ENCODE assay signal across 9 cellular contexts in the genomic region with DNA sequence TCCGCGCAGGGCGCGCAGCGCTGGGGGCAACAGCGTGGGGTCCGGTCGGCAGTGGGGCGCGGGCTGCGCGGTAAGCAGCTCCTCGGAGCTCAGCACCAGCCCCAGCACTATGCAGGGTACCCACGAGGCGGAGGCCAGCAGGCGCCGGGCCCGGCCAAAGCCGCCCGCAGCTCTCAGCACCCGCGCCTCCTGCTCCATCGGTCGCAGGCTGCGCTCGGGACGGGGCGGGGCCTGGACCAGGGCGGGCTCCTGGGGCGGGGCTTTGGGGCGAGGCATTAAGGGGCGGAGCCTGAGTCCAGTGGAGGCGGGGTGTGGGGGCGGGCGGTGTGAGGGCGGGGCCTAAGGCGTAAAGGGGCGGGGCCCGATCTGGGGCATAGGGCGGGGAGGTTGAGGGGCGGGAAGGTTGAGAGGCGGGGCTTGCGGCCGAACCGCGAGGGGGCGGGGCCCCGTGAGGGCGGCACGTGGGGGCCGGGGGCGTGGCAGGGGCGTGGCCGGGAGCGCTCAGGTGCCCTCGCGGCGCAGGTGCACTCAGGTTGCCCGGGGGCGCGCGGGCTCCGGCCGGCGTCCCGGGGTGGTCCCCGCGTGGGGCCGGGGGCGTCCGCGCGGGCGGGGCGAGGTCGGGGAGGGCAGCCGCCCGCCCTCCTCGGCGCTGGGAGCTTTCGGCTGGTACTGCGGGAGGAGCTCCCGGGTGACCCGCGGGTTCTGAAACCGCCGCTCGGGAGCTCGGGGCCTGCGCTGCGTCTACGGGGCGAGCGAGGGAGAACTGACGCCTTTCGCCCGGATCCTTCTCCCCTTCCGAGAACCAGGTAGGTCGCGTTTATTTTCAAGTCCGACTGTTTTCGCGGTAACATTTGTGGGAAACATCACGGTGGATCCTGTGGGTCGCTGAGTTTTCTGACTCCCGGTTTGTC. TPM values are rescaled to one million over a fixed set of nuclear protein-coding genes. Genes with fewer than 3 reads are reported as not detected.
DNase-seq lines count a peak whose midpoint lies in the region; ATAC-seq and TF ChIP-seq lines count a peak whose summit lies in the region.
"Had no signal": no experiment of that assay in that cellular context is flagged by ENCODE, and none has a peak within 500 bp of the region (broad histone marks: within the 10 kb centered on the region; RNA-seq: fewer than 3 reads in every experiment).

No MANE protein-coding gene starts in this region.

- peaks cover 7% of the 10 kb centered on the region for H3K9me3 Mint-ChIP-seq in type B pancreatic cell

- WGBS in ovary, 3 donors, result 1 to 3% (median 1%) methylated on average over 28 to 106 of the region's 106 CpGs

- no peak overlapping the region for H3K27ac Mint-ChIP-seq in type B pancreatic cell

- H3K9me3 ChIP-seq in OCI-LY7 (ENCODE audit: low read length) (no peaks in the 10 kb centered on the region), ovary (no peaks in the 10 kb centered on the region)

- no peak overlapping the region for H2AFZ ChIP-seq in OCI-LY7 (ENCODE audit: low read length)

- CTCF ChIA-PET in OCI-LY7 (lab: Charles Lee; ENCODE audit: unreplicated experiment), result no interaction called here

- H3K4me3 ChIP-seq in OCI-LY7 (ENCODE audit: low read depth, low read length, poor library complexity, severe bottlenecking) (no peak overlapping the region), ovary (peak overlapping the region; percentile 28)

- no TSS peak for BruUV-seq in OCI-LY7 (replicated peaks; lab: Mats Ljungman, UMichigan)

- no peak for TF ChIP-seq EP300 in ovary (IDR thresholded peaks at IDR 0.05)

- ATAC-seq in GM21381 (IDR thresholded peaks at IDR 0.05; ENCODE audit: unreplicated experiment), result peak; percentile 66
- peak; percentile 79 for ATAC-seq in foreskin keratinocyte

- no peaks in the 10 kb centered on the region for H3K36me3 Mint-ChIP-seq in type B pancreatic cell

- POLR2A ChIA-PET in OCI-LY7 (lab: Charles Lee), result no interaction called here

- no peaks in the 10 kb centered on the region for H3K9me2 ChIP-seq in OCI-LY7 (ENCODE audit: insufficient read depth, low read length)

- TF ChIP-seq CTCF in OCI-LY7 (conservative IDR thresholded peaks at IDR 0.05; ENCODE audit: low read length) (no peak), foreskin keratinocyte (conservative IDR thresholded peaks at IDR 0.05) (no peak), ovary (IDR thresholded peaks at IDR 0.05) (no peak), type B pancreatic cell (conservative IDR thresholded peaks at IDR 0.05) (no peak)

- TF ChIP-seq POLR2A in ovary (IDR thresholded peaks at IDR 0.05), result no peak

- H3K4me2 ChIP-seq in OCI-LY7 (ENCODE audit: low read length), result no peak overlapping the region

- H3K4me3 Mint-ChIP-seq in type B pancreatic cell, result peak overlapping the region; percentile 83

- no peaks in the 10 kb centered on the region for H3K79me2 ChIP-seq in OCI-LY7 (ENCODE audit: insufficient read depth, low read depth, low read length)

- H3K27me3 ChIP-seq in foreskin keratinocyte (peaks cover 57% of the 10 kb centered on the region), ovary (no peaks in the 10 kb centered on the region)

- H3K36me3 ChIP-seq in OCI-LY7 (ENCODE audit: insufficient read depth, low read length), result no peaks in the 10 kb centered on the region
- H3K36me3 ChIP-seq in ovary, result no peaks in the 10 kb centered on the region

- H3K27me3 Mint-ChIP-seq in type B pancreatic cell, result peaks cover 49% of the 10 kb centered on the region

- DNase-seq in 8988T, result peak; percentile 99
- peak; percentile 71 for DNase-seq in OCI-LY7 (ENCODE audit: low spot score)
- peak; percentile 69 for DNase-seq in activated T-helper 9 cell treated with anti-CD3 and anti-CD28 coated beads, Interleukin-2, amount 50 U/mL, for 16 hours (ENCODE audit: low read depth)
- peak; percentile 22 to 37 for DNase-seq in foreskin keratinocyte
- DNase-seq in ovary, result peak; percentile 79 to 93 (median 90)
- DNase-seq in type B pancreatic cell (ENCODE audit: extremely low spot score, unreplicated experiment), result peak; percentile 90
- DNase-seq in NK-92 treated with Interleukin-12 subunit alpha and Interleukin-12 subunit beta, amount 100 ng/mL, for 24 hours (lab: John Stamatoyannopoulos, UW), result no peak

- no peaks in the 10 kb centered on the region for H4K20me1 ChIP-seq in OCI-LY7 (ENCODE audit: insufficient read depth, low read length)

- H3K4me1 Mint-ChIP-seq in type B pancreatic cell (ENCODE audit: unreplicated experiment), result no peaks in the 10 kb centered on the region

- H3K27ac ChIP-seq in OCI-LY7 (ENCODE audit: low read depth, low read length, poor library complexity, severe bottlenecking) (no peak overlapping the region), foreskin keratinocyte (no peak overlapping the region), ovary (no peak overlapping the region)

- intact Hi-C loops in OCI-LY7 (cut with micrococcal nuclease; ENCODE audit: unreplicated experiment), result no loop called here
- intact Hi-C loops in ovary (cut with DNase I), result no loop called here

- H3K4me1 ChIP-seq in OCI-LY7 (ENCODE audit: insufficient read depth, low read length, poor library complexity, severe bottlenecking), result no peaks in the 10 kb centered on the region
- no peaks in the 10 kb centered on the region for H3K4me1 ChIP-seq in foreskin keratinocyte
- H3K4me1 ChIP-seq in ovary (ENCODE audit: insufficient read depth), result peaks cover 3% of the 10 kb centered on the region

RNA-seq across cellular contexts. Expression of a gene that starts 1.4 kb away (rescaled TPM):
- total RNA-seq in OCI-LY7 (2014; rRNA removed; shearing (Covaris generic)), result not detected in 2 replicates
- total RNA-seq in OCI-LY7 (2022) (not detected in 2 replicates), foreskin keratinocyte (0.14 TPM in 1 of 2 replicates, not detected in the other), ovary (1 to 10 TPM in 5 of 7 donors, under 1 TPM in 1, not detected in 1; 0.94 to 7.8 (median 3.6) TPM), type B pancreatic cell (ENCODE audit: low replicate concordance) (2.9 and 5.3 TPM in 2 replicates)
- polyA plus RNA-seq in foreskin keratinocyte (0.15 and 0.20 TPM in 2 replicates), ovary (1 to 10 TPM in 1 of 2 donors, not detected in 1; 2.0 TPM)
- total RNA-seq: glomerular endothelial cell had no signal

RNA-seq across cellular contexts. Expression of a gene that starts 15.8 kb away (rescaled TPM):
- 8.6 and 9.9 TPM in 2 replicates for total RNA-seq in OCI-LY7 (2014; rRNA removed; shearing (Covaris generic))
- 8.2 and 9.4 TPM in 2 replicates for total RNA-seq in OCI-LY7 (2022)
- 4.2 and 4.3 TPM in 2 replicates for total RNA-seq in foreskin keratinocyte
- polyA plus RNA-seq in foreskin keratinocyte, result 1.1 and 1.6 TPM in 2 replicates
- total RNA-seq in ovary, result 10 to 100 TPM in 3 of 7 donors, 1 to 10 TPM in 4; 7.8 to 71.9 (median 8.4) TPM
- 1 to 10 TPM; 1.8 to 5.0 TPM for polyA plus RNA-seq in ovary
- 8.2 and 14.4 TPM in 2 replicates for total RNA-seq in type B pancreatic cell (ENCODE audit: low replicate concordance)

RNA-seq across cellular contexts. Expression of a gene that starts 30.2 kb away (rescaled TPM):
- total RNA-seq in OCI-LY7 (2014; rRNA removed; shearing (Covaris generic)), result not detected in 2 replicates
- total RNA-seq in OCI-LY7 (2022), result not detected in 2 replicates
- 0.07 TPM in 1 of 2 replicates, not detected in the other for total RNA-seq in foreskin keratinocyte
- polyA plus RNA-seq in foreskin keratinocyte, result 0.06 TPM in 1 of 2 replicates, not detected in the other
- total RNA-seq in ovary, result under 1 TPM in 3 of 7 donors, not detected in 4; 0.10 to 0.45 (median 0.40) TPM
- polyA plus RNA-seq in ovary, result under 1 TPM in 1 of 2 donors, not detected in 1; 0.19 TPM
- total RNA-seq in type B pancreatic cell (ENCODE audit: low replicate concordance), result 5.0 TPM in 1 of 2 replicates, not detected in the other
